Comparison of ENCODE assay signal across 10 cellular contexts in genomic region chr5:88503065-88503394, GRCh38.
A peak's percentile ranks its signal among the peaks of the same experiment; 100 is the strongest.
DNase-seq lines count a peak whose midpoint lies in the region; ATAC-seq and TF ChIP-seq lines count a peak whose summit lies in the region.
"Had no signal": no experiment of that assay in that cellular context is flagged by ENCODE, and none has a peak within 500 bp of the region (broad histone marks: within the 10 kb centered on the region; RNA-seq: fewer than 3 reads in every experiment).

No MANE protein-coding gene starts in this region.

- CTCF ChIA-PET in activated CD4-positive, alpha-beta T cell treated with anti-CD3 and anti-CD28 coated beads, Interleukin-2, amount 10 ng/mL, durations not matched to agents 7 days and 5 days (lab: Charles Lee), result no interaction called here
- CTCF ChIA-PET in T-cell (lab: Charles Lee), result interaction anchor here in 1 of 2 donors (0.5 to 0.6 kb wide), 2 partner anchors 75 to 653 kb away, joined by 3 read pairs; no protein-coding TSS in a partner anchor

- POLR2A ChIA-PET in activated CD4-positive, alpha-beta T cell treated with anti-CD3 and anti-CD28 coated beads, Interleukin-2, amount 10 ng/mL, durations not matched to agents 7 days and 5 days (lab: Charles Lee), result no interaction called here
- POLR2A ChIA-PET in T-cell (lab: Charles Lee), result no interaction called here

- peaks cover 6% of the 10 kb centered on the region for H3K27me3 Mint-ChIP-seq in activated CD4-positive, alpha-beta T cell treated with anti-CD3 and anti-CD28 coated beads, Interleukin-2, amount 10 ng/mL, durations not matched to agents 7 days and 5 days
- peaks cover 2 to 5% of the 10 kb centered on the region in 2 donors for H3K27me3 Mint-ChIP-seq in T-cell

- H3K9me3 Mint-ChIP-seq in activated CD4-positive, alpha-beta T cell treated with anti-CD3 and anti-CD28 coated beads, Interleukin-2, amount 10 ng/mL, durations not matched to agents 7 days and 5 days, result no peaks in the 10 kb centered on the region
- H3K9me3 Mint-ChIP-seq in T-cell, result no peaks in the 10 kb centered on the region

- H3K36me3 Mint-ChIP-seq in activated CD4-positive, alpha-beta T cell treated with anti-CD3 and anti-CD28 coated beads, Interleukin-2, amount 10 ng/mL, durations not matched to agents 7 days and 5 days (ENCODE audit: low read depth), result no peaks in the 10 kb centered on the region
- H3K36me3 Mint-ChIP-seq in T-cell, result no peaks in the 10 kb centered on the region

- H3K4me3 ChIP-seq in fibroblast of pulmonary artery (replicated peaks; ENCODE audit: low read depth, low read length), result peak overlapping the region; percentile 60

- peak overlapping the region; percentile 93 for H3K27ac Mint-ChIP-seq in activated CD4-positive, alpha-beta T cell treated with anti-CD3 and anti-CD28 coated beads, Interleukin-2, amount 10 ng/mL, durations not matched to agents 7 days and 5 days
- peak overlapping the region; percentile 93 to 99 for H3K27ac Mint-ChIP-seq in T-cell

- ATAC-seq in T-cell (replicated peaks in 1 of 4) (peak in 1 of 4 experiments; percentile 11), HG02970 (IDR thresholded peaks at IDR 0.05; ENCODE audit: low FRiP score, unreplicated experiment) (no peak)

- H3K4me3 Mint-ChIP-seq in activated CD4-positive, alpha-beta T cell treated with anti-CD3 and anti-CD28 coated beads, Interleukin-2, amount 10 ng/mL, durations not matched to agents 7 days and 5 days, result peak overlapping the region; percentile 74
- peak overlapping the region; percentile 90 to 93 (median 90) for H3K4me3 Mint-ChIP-seq in T-cell

- no peak for DNase-seq in activated CD4-positive, alpha-beta T cell treated with anti-CD3 and anti-CD28 coated beads, Interleukin-2, amount 10 ng/mL, durations not matched to agents 7 days and 5 days
- DNase-seq in activated CD4-positive, alpha-beta T cell treated with anti-CD3 and anti-CD28 coated beads, Interleukin-2, amount 50 U/mL, for 4 hours, result no peak
- DNase-seq in T-cell (no peak), fibroblast of pulmonary artery (ENCODE audit: low read depth) (no peak), superior temporal gyrus (ENCODE audit: extremely low spot score) (peak; percentile 53), HuH-7 (ENCODE audit: low spot score) (no peak), AG20443 (ENCODE audit: low spot score) (no peak)
- DNase-seq: effector CD4-positive, alpha-beta T cell; HCEC 1CT had no signal

- no peak for TF ChIP-seq CTCF in fibroblast of pulmonary artery (IDR thresholded peaks at IDR 0.05; ENCODE audit: low read length, missing control alignments)

- peaks cover 24% of the 10 kb centered on the region for H3K4me1 Mint-ChIP-seq in activated CD4-positive, alpha-beta T cell treated with anti-CD3 and anti-CD28 coated beads, Interleukin-2, amount 10 ng/mL, durations not matched to agents 7 days and 5 days
- peaks cover 15 to 17% (median 17%) of the 10 kb centered on the region in 3 donors for H3K4me1 Mint-ChIP-seq in T-cell
